25 cellular contexts compared by ENCODE assay signal in the genomic region with DNA sequence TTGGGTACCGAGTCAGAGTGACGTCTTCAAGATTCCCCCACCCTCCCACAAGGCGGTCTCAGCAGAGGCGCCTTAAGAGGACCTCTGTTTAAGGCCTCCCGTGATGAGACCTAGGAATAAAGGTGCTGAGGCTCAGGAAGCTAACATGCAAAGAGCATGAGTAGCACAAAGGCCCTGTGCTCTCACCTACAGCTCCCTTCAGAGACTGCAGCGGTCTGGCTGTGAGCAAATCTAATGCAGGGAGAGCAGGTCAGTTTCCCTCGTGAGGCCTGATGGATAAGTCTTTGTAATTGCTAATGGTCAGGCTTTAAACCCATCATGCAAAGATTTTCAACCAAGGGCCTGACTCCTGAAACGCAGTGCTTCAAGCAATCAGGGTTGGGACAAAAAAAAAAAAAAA.
"Had no signal": no experiment of that assay in that cellular context is flagged by ENCODE, and none has a peak within 500 bp of the region (broad histone marks: within the 10 kb centered on the region; RNA-seq: fewer than 3 reads in every experiment).

No MANE protein-coding gene starts in this region.

- H3K9me3 Mint-ChIP-seq: stimulated activated memory B cell treated with anti-CD40 and anti-IgM and Interleukin-4, amounts not matched to agents 10 μg/mL and 1 μg/mL and 100 μg/mL, for 72 hours; type B pancreatic cell had no signal

- H3K27ac ChIP-seq: left ventricle myocardium inferior, neutrophil, parathyroid adenoma, psoas muscle, right lobe of liver, tibial nerve, uterus had no signal

- H3K4me1 Mint-ChIP-seq: naive thymus-derived CD4-positive, alpha-beta T cell; stimulated activated memory B cell treated with anti-CD40 and anti-IgM and Interleukin-4, amounts not matched to agents 10 μg/mL and 1 μg/mL and 100 μg/mL, for 72 hours; stimulated activated naive CD8-positive, alpha-beta T cell treated with anti-CD3 and anti-CD28 coated beads, Interleukin-15, amount 100 ng/mL, for 72 hours had no signal

- H3K4me3 ChIP-seq: left ventricle myocardium inferior, lung, mucosa of descending colon, psoas muscle, right lobe of liver, smooth muscle cell, tibial nerve, uterus had no signal

- H3K27me3 ChIP-seq: neutrophil, right lobe of liver, tibial nerve had no signal

- H3K4me1 ChIP-seq: left ventricle myocardium inferior, parathyroid adenoma, psoas muscle, right lobe of liver, tibial nerve, uterus had no signal

- DNase-seq: hippocampal formation; islet precursor cell; left ventricle myocardium inferior; midbrain; mucosa of descending colon; naive thymus-derived CD4-positive, alpha-beta T cell; occipital lobe; psoas muscle; right lobe of liver; stimulated activated CD4-positive, alpha-beta T cell treated with anti-CD3 and anti-CD28 coated beads, Interleukin-1b, Interleukin-23, amount 100 ng/mL, for 48 hours; stimulated activated CD4-positive, alpha-beta T cell treated with anti-CD3 and anti-CD28 coated beads, Interleukin-2, amount 100 ng/mL, for 48 hours; stimulated activated CD4-positive, alpha-beta T cell treated with anti-CD3 and anti-CD28 coated beads, Interleukin-4, amount 100 ng/mL, for 4 hours; stimulated activated CD8-positive, alpha-beta memory T cell treated with anti-CD3 and anti-CD28 coated beads, Interleukin-4, amount 100 ng/mL, for 48 hours; stimulated activated naive CD4-positive, alpha-beta T cell treated with Interleukin-2 at 50 U/mL for 16 hours; stimulated activated naive CD8-positive, alpha-beta T cell treated with anti-CD3 and anti-CD28 coated beads, Interleukin-15, amount 100 ng/mL, for 72 hours; substantia nigra; uterus had no signal

- H3K9me3 ChIP-seq: left ventricle myocardium inferior, mucosa of descending colon, neutrophil, psoas muscle, right lobe of liver, tibial nerve, uterus had no signal

- ATAC-seq: mucosa of descending colon; naive thymus-derived CD4-positive, alpha-beta T cell; natural killer cell treated with Interleukin-12 subunit alpha and Interleukin-12 subunit beta and Interleukin-15 and Interleukin-18, amount 100 ng/mL, for 72 hours; psoas muscle; right lobe of liver; stimulated activated memory B cell treated with anti-CD40 and anti-IgM and Interleukin-4, amounts not matched to agents 10 μg/mL and 1 μg/mL and 100 μg/mL, for 72 hours; stimulated activated naive CD8-positive, alpha-beta T cell treated with anti-CD3 and anti-CD28 coated beads, Interleukin-15, amount 100 ng/mL, for 72 hours had no signal

- H3K27me3 Mint-ChIP-seq: naive thymus-derived CD4-positive, alpha-beta T cell; natural killer cell treated with Interleukin-12 subunit alpha and Interleukin-12 subunit beta and Interleukin-15 and Interleukin-18, amount 100 ng/mL, for 72 hours; stimulated activated memory B cell treated with anti-CD40 and anti-IgM and Interleukin-4, amounts not matched to agents 10 μg/mL and 1 μg/mL and 100 μg/mL, for 72 hours; stimulated activated naive CD8-positive, alpha-beta T cell treated with anti-CD3 and anti-CD28 coated beads, Interleukin-15, amount 100 ng/mL, for 72 hours; type B pancreatic cell had no signal

- H3K36me3 Mint-ChIP-seq: naive thymus-derived CD4-positive, alpha-beta T cell; natural killer cell treated with Interleukin-12 subunit alpha and Interleukin-12 subunit beta and Interleukin-15 and Interleukin-18, amount 100 ng/mL, for 72 hours; stimulated activated memory B cell treated with anti-CD40 and anti-IgM and Interleukin-4, amounts not matched to agents 10 μg/mL and 1 μg/mL and 100 μg/mL, for 72 hours; type B pancreatic cell had no signal

- H3K9ac ChIP-seq: parathyroid adenoma had no signal

- H3K4me3 Mint-ChIP-seq: naive thymus-derived CD4-positive, alpha-beta T cell; natural killer cell treated with Interleukin-12 subunit alpha and Interleukin-12 subunit beta and Interleukin-15 and Interleukin-18, amount 100 ng/mL, for 72 hours; stimulated activated memory B cell treated with anti-CD40 and anti-IgM and Interleukin-4, amounts not matched to agents 10 μg/mL and 1 μg/mL and 100 μg/mL, for 72 hours; stimulated activated naive CD8-positive, alpha-beta T cell treated with anti-CD3 and anti-CD28 coated beads, Interleukin-15, amount 100 ng/mL, for 72 hours; type B pancreatic cell had no signal

- H2AFZ ChIP-seq: parathyroid adenoma had no signal

- H3K4me2 ChIP-seq: smooth muscle cell had no signal

- H3K27ac Mint-ChIP-seq: naive thymus-derived CD4-positive, alpha-beta T cell; natural killer cell treated with Interleukin-12 subunit alpha and Interleukin-12 subunit beta and Interleukin-15 and Interleukin-18, amount 100 ng/mL, for 72 hours; stimulated activated memory B cell treated with anti-CD40 and anti-IgM and Interleukin-4, amounts not matched to agents 10 μg/mL and 1 μg/mL and 100 μg/mL, for 72 hours; stimulated activated naive CD8-positive, alpha-beta T cell treated with anti-CD3 and anti-CD28 coated beads, Interleukin-15, amount 100 ng/mL, for 72 hours; type B pancreatic cell had no signal

- H3K36me3 ChIP-seq: left ventricle myocardium inferior, neutrophil, right lobe of liver, tibial nerve, uterus had no signal

- H3K79me2 ChIP-seq: parathyroid adenoma had no signal
